Comparison of ENCODE assay signal across 2 cellular contexts in the genomic region with DNA sequence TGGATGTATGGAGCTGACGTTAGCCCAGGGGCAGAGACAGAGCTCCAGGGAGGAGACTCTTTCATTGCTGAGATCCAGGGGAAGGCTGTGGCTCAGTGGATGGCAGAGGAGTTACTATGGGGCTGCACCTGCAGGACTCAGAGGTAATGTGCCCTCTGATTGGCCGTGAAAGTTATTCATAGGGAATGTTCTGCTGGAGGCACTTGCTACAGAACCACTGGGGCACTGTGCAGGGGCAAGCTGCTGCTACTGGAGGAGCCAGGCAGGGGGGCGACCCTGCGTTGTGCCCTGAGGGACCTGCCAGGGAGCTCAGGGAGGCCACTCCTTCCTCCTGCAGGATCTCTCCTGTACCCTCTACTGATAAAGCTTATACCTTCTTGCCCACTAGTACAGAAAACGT.
TF ChIP-seq lines count a peak whose summit lies in the region.

No MANE protein-coding gene starts in this region.

TF ChIP-seq in SK-N-SH, 30 proteins besides CTCF, POLR2A, EP300 and RAD21:
- TF ChIP-seq FOXM1 (IDR thresholded peaks at IDR 0.05; ENCODE audit: low read depth) (no peak), RCOR1 (IDR thresholded peaks at IDR 0.05; ENCODE audit: low read length) (peak; percentile 6; the same call in 1 of the 2 replicates), RXRA (IDR thresholded peaks at IDR 0.05; ENCODE audit: borderline replicate concordance, low read depth) (no peak)

TF ChIP-seq in SK-N-SH treated with all-trans-retinoic acid at 6 μM for 48 hours, 23 proteins besides CTCF, POLR2A, EP300 and RAD21:
- no peak for TF ChIP-seq CSDC2 (CRISPR knock-in tag; IDR thresholded peaks at IDR 0.05)
- no peak for TF ChIP-seq BACH2 (CRISPR knock-in tag; IDR thresholded peaks at IDR 0.05; ENCODE audit: borderline replicate concordance)
- TF ChIP-seq RARB (CRISPR knock-in tag; IDR thresholded peaks at IDR 0.05), result no peak
- TF ChIP-seq PATZ1 (CRISPR knock-in tag; IDR thresholded peaks at IDR 0.05; ENCODE audit: borderline replicate concordance), result no peak
- TF ChIP-seq TCF4 (CRISPR knock-in tag; IDR thresholded peaks at IDR 0.05; ENCODE audit: borderline replicate concordance), result no peak
- no peak for TF ChIP-seq ZFP30 (CRISPR knock-in tag; IDR thresholded peaks at IDR 0.05)
- TF ChIP-seq, protein P1, sequence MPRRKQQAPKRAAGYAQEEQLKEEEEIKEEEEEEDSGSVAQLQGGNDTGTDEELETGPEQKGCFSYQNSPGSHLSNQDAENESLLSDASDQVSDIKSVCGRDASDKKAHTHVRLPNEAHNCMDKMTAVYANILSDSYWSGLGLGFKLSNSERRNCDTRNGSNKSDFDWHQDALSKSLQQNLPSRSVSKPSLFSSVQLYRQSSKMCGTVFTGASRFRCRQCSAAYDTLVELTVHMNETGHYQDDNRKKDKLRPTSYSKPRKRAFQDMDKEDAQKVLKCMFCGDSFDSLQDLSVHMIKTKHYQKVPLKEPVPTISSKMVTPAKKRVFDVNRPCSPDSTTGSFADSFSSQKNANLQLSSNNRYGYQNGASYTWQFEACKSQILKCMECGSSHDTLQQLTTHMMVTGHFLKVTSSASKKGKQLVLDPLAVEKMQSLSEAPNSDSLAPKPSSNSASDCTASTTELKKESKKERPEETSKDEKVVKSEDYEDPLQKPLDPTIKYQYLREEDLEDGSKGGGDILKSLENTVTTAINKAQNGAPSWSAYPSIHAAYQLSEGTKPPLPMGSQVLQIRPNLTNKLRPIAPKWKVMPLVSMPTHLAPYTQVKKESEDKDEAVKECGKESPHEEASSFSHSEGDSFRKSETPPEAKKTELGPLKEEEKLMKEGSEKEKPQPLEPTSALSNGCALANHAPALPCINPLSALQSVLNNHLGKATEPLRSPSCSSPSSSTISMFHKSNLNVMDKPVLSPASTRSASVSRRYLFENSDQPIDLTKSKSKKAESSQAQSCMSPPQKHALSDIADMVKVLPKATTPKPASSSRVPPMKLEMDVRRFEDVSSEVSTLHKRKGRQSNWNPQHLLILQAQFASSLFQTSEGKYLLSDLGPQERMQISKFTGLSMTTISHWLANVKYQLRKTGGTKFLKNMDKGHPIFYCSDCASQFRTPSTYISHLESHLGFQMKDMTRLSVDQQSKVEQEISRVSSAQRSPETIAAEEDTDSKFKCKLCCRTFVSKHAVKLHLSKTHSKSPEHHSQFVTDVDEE (CRISPR knock-in tag; IDR thresholded peaks at IDR 0.05), result no peak
- no peak for TF ChIP-seq ZFP3 (CRISPR knock-in tag; IDR thresholded peaks at IDR 0.05)
- TF ChIP-seq TOX (CRISPR knock-in tag; IDR thresholded peaks at IDR 0.05; ENCODE audit: borderline replicate concordance), result no peak
- no peak for TF ChIP-seq OSR1 (CRISPR knock-in tag; IDR thresholded peaks at IDR 0.05)
- TF ChIP-seq ZNF70 (CRISPR knock-in tag; IDR thresholded peaks at IDR 0.05), result no peak
- no peak for TF ChIP-seq ZNF8 (CRISPR knock-in tag; IDR thresholded peaks at IDR 0.05)
- TF ChIP-seq POU6F1 (CRISPR knock-in tag; IDR thresholded peaks at IDR 0.05; ENCODE audit: borderline replicate concordance, low read depth), result no peak
- no peak for TF ChIP-seq ARNTL (CRISPR knock-in tag; IDR thresholded peaks at IDR 0.05; ENCODE audit: borderline replicate concordance, low read depth)
- no peak for TF ChIP-seq ZNF565 (CRISPR knock-in tag; conservative IDR thresholded peaks at IDR 0.05; ENCODE audit: low read depth)
- no peak for TF ChIP-seq CSRNP3 (CRISPR knock-in tag; IDR thresholded peaks at IDR 0.05)
TF ChIP-seq in SK-N-SH treated with all-trans-retinoic acid at 6 μM for 48 hours: peak in this region for 0.
